In genomic region chr13:46905249-46905648, GRCh38 we compare ENCODE assay signal across 14 cellular contexts. TPM values are rescaled to one million over a fixed set of nuclear protein-coding genes. Genes with fewer than 3 reads are reported as not detected.
A peak's percentile ranks its signal among the peaks of the same experiment; 100 is the strongest.
DNase-seq lines count a peak whose midpoint lies in the region; ATAC-seq and TF ChIP-seq lines count a peak whose summit lies in the region.
"Had no signal": no experiment of that assay in that cellular context is flagged by ENCODE, and none has a peak within 500 bp of the region (broad histone marks: within the 10 kb centered on the region; RNA-seq: fewer than 3 reads in every experiment).

No MANE protein-coding gene starts in this region.

- no peak overlapping the region for H3K27ac ChIP-seq in dorsolateral prefrontal cortex
- H3K27ac ChIP-seq: gastrocnemius medialis, upper lobe of left lung had no signal

- CTCF ChIA-PET in AG04449 (lab: Yijun Ruan, JAX) = interaction anchor here (6.5 kb wide), 1 partner anchor 13 kb away, joined by 42 read pairs; no protein-coding TSS in a partner anchor

- intact Hi-C loops in dorsolateral prefrontal cortex (cut with DNase I) = no loop called here

- no peak overlapping the region for H3K4me3 ChIP-seq in AG04449 (ENCODE audit: low read depth, low read length)
- no peak overlapping the region for H3K4me3 ChIP-seq in dorsolateral prefrontal cortex
- H3K4me3 ChIP-seq: gastrocnemius medialis, upper lobe of left lung had no signal

- ATAC-seq in GM18519 (IDR thresholded peaks at IDR 0.05; ENCODE audit: low FRiP score, unreplicated experiment) = peak; percentile 53
- ATAC-seq: gastrocnemius medialis, left cardiac atrium had no signal

- no peaks in the 10 kb centered on the region for H3K27me3 ChIP-seq in dorsolateral prefrontal cortex
- H3K27me3 ChIP-seq: gastrocnemius medialis, upper lobe of left lung had no signal

- POLR2A ChIA-PET in AG04449 (lab: Yijun Ruan, JAX) = no interaction called here

- TF ChIP-seq CTCF in AG04449 (IDR thresholded peaks at IDR 0.05; ENCODE audit: insufficient read depth, low read length, missing control alignments) = peak; percentile 3
- TF ChIP-seq CTCF in dorsolateral prefrontal cortex (IDR thresholded peaks at IDR 0.05 in 54 of 56, conservative IDR thresholded peaks at IDR 0.05 in 2 of 56; ENCODE audit: low read depth in 1 of 56, partially characterized antibody in 56 of 56) = peak in 2 of 56 donors; percentile 11

- DNase-seq in AG04449 (ENCODE audit: low read depth, low spot score) (no peak), RPMI7951 (ENCODE audit: low read depth) (peak; percentile 20), fibroblast of peridontal ligament (ENCODE audit: extremely low read depth) (peak; percentile 42), NCI-H2171 (lab: John Stamatoyannopoulos, UW) (no peak), GM03348 (ENCODE audit: low spot score) (no peak), COLO829 (ENCODE audit: low spot score) (no peak), dorsolateral prefrontal cortex (no peak)
- DNase-seq: activated CD4-positive, alpha-beta T cell treated with anti-CD3 and anti-CD28 coated beads, Interleukin-2, amount 50 U/mL, for 4 hours; gastrocnemius medialis; left cardiac atrium; NCI-H524; stimulated activated CD8-positive, alpha-beta memory T cell treated with anti-CD3 and anti-CD28 coated beads, Interleukin-4, amount 100 ng/mL, for 48 hours; upper lobe of left lung had no signal

RNA-seq across cellular contexts. Expression of gene HTR2A, which starts 8.4 kb away (rescaled TPM):
- total RNA-seq in RPMI7951 (2014; rRNA removed; shearing (Covaris generic)) = under 0.01 TPM in 1 of 2 replicates, not detected in the other
- total RNA-seq in dorsolateral prefrontal cortex = 10 to 100 TPM in 119 of 120 experiments, 1 to 10 TPM in 1; 8.6 to 60.2 (median 33.2) TPM

Comparison
In these comparisons a context has a peak if more than half of its experiments do, and no peak if none do; other contexts are left out.
1. DNase-seq: peak in RPMI7951 (single experiment) and fibroblast of peridontal ligament (single experiment); none in AG04449 (single experiment), NCI-H2171 (single experiment), GM03348 (single experiment), COLO829 (single experiment) and dorsolateral prefrontal cortex (0 of 10).